ENCODE assay signal across 7 cellular contexts in genomic region chr5:175478384-175479124, GRCh38. TPM values are rescaled to one million over a fixed set of nuclear protein-coding genes. Genes with fewer than 3 reads are reported as not detected.
DNase-seq lines count a peak whose midpoint lies in the region; ATAC-seq, FAIRE-seq and TF ChIP-seq lines count a peak whose summit lies in the region.

A gene with protein sequence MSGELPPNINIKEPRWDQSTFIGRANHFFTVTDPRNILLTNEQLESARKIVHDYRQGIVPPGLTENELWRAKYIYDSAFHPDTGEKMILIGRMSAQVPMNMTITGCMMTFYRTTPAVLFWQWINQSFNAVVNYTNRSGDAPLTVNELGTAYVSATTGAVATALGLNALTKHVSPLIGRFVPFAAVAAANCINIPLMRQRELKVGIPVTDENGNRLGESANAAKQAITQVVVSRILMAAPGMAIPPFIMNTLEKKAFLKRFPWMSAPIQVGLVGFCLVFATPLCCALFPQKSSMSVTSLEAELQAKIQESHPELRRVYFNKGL (plus strand): TSS chr5:175478560. CDS start chr5:175492104, 13,544 bp downstream.

- H4K20me1 ChIP-seq in K562 (replicated peaks; ENCODE audit: control insufficient read depth, insufficient read depth, low read length): peaks cover 16% of the 10 kb centered on the region

- POLR2A ChIA-PET in K562 (lab: Yijun Ruan, JAX): interaction anchor here (0.6 to 4.2 kb wide), 6 partner anchors 9 to 211 kb away, joined by 3 to 24 read pairs (median 4); no protein-coding TSS in a partner anchor

- peak; percentile 63; the same call in 1 of the 2 replicates for TF ChIP-seq POLR2A in K562 (conservative IDR thresholded peaks at IDR 0.05)

- TF ChIP-seq CTCF in K562 (IDR thresholded peaks at IDR 0.05 in 2 of 3, conservative IDR thresholded peaks at IDR 0.05 in 1 of 3; ENCODE audit: insufficient read depth in 2 of 3, low read depth in 1 of 3, low read length in 3 of 3): 0 out of 6 replicates have a peak, but pooled peaks of 1 of the 3 experiments have one; percentile 0

- peaks cover 9 to 18% of the 10 kb centered on the region in 2 experiments; a peak in 4 of 5 replicates for H3K4me1 ChIP-seq in K562 (replicated peaks in 1 of 2; ENCODE audit: control insufficient read depth in 2 of 2, insufficient read depth in 2 of 2, low read length in 2 of 2)

- BruUV-seq in K562 (replicated peaks; lab: Mats Ljungman, UMichigan): no TSS peak

- H3K9me1 ChIP-seq in K562 (ENCODE audit: control insufficient read depth, insufficient read depth, low read length): no peaks in the 10 kb centered on the region

- ATAC-seq in GM18498 (IDR thresholded peaks at IDR 0.05; ENCODE audit: unreplicated experiment) (peak; percentile 90), HG02610 (IDR thresholded peaks at IDR 0.05; ENCODE audit: unreplicated experiment) (peak; percentile 84), K562 (peak; percentile 89)

- H3K27me3 ChIP-seq in K562 (ENCODE audit: control insufficient read depth in 2 of 2, insufficient read depth in 2 of 2, low read length in 2 of 2): peaks cover 24% of the 10 kb centered on the region in 2 experiments

- H3K4me3 ChIP-seq in K562 (peak within 1 kb of the TSS; percentile 88), iPS-11a (ENCODE audit: low read depth, low read length) (peak within 1 kb of the TSS; percentile 87), skeletal muscle cell (ENCODE audit: low read depth, low read length) (peak within 1 kb of the TSS; percentile 83)

- no peak for TF ChIP-seq EP300 in K562 (IDR thresholded peaks at IDR 0.05; ENCODE audit: low read length)

- 0% methylated on average over 50 of the region's 94 CpGs for WGBS in K562 (ENCODE audit: insufficient coverage, low coverage, missing lambda C conversion rate)

- peaks cover 32% of the 10 kb centered on the region for H3K36me3 ChIP-seq in K562 (ENCODE audit: control insufficient read depth, insufficient read depth, low read length)

- CTCF ChIA-PET in K562 (lab: Yijun Ruan, JAX; ENCODE audit: low intra/inter-chr PET ratio): no interaction called here

- H3K4me2 ChIP-seq in K562 (ENCODE audit: insufficient read depth, low read length): peak within 1 kb of the TSS; percentile 99

- H3K9ac ChIP-seq in K562 (ENCODE audit: insufficient read depth in 1 of 2, low read depth in 2 of 2, low read length in 2 of 2): peak within 1 kb of the TSS; percentile 98

- intact Hi-C loops in K562 (cut with micrococcal nuclease): no loop called here

- H3K9me3 ChIP-seq in K562 (replicated peaks; ENCODE audit: control insufficient read depth, insufficient read depth, low read depth, low read length): no peaks in the 10 kb centered on the region

- H3K27ac ChIP-seq in K562 (ENCODE audit: extremely low read depth, low read depth, low read length): peak within 1 kb of the TSS; percentile 93

- H3K79me2 ChIP-seq in K562 (ENCODE audit: control insufficient read depth, insufficient read depth, low read length): peaks cover 52% of the 10 kb centered on the region

- TF ChIP-seq RAD21 in K562 (CRISPR knock-in tag; conservative IDR thresholded peaks at IDR 0.05 in 1 of 2, IDR thresholded peaks at IDR 0.05 in 1 of 2): no peak

- in situ Hi-C loops in K562 (cut with MboI): no loop called here

- no peak for FAIRE-seq in K562 (lab: Jason Lieb, UNC)

- DNase-seq in NCI-H1105 treated with DMSO at 0.1 percent for 48 hours (lab: John Stamatoyannopoulos, UW) (peak; percentile 61), T1000 (lab: John Stamatoyannopoulos, UW) (peak; percentile 42), K562 (ENCODE audit: extremely low read depth in 1 of 4, low spot score in 3 of 4) (peak; percentile 88 to 97 (median 96)), skeletal muscle cell (ENCODE audit: low read depth) (peak; percentile 26)

- H2AFZ ChIP-seq in K562 (ENCODE audit: low read depth, low read length): peak within 1 kb of the TSS; percentile 86

TF ChIP-seq in K562, 482 proteins besides CTCF, POLR2A, EP300 and RAD21 (continues in another document):
- peak; percentile 70; the same call in 1 of the 2 replicates for TF ChIP-seq ZNF583 (CRISPR knock-in tag; IDR thresholded peaks at IDR 0.05)
- no peak for TF ChIP-seq ARID1B (IDR thresholded peaks at IDR 0.05)
- TF ChIP-seq PCBP2 (IDR thresholded peaks at IDR 0.05; ENCODE audit: low read depth, low read length, poor library complexity, severe bottlenecking): no peak
- TF ChIP-seq TBP (optimal IDR thresholded peaks at IDR 0.05; ENCODE audit: low read depth, low read length): peak; percentile 63
- TF ChIP-seq E2F3 (CRISPR knock-in tag; IDR thresholded peaks at IDR 0.05): peak; percentile 88
- TF ChIP-seq, protein P1, sequence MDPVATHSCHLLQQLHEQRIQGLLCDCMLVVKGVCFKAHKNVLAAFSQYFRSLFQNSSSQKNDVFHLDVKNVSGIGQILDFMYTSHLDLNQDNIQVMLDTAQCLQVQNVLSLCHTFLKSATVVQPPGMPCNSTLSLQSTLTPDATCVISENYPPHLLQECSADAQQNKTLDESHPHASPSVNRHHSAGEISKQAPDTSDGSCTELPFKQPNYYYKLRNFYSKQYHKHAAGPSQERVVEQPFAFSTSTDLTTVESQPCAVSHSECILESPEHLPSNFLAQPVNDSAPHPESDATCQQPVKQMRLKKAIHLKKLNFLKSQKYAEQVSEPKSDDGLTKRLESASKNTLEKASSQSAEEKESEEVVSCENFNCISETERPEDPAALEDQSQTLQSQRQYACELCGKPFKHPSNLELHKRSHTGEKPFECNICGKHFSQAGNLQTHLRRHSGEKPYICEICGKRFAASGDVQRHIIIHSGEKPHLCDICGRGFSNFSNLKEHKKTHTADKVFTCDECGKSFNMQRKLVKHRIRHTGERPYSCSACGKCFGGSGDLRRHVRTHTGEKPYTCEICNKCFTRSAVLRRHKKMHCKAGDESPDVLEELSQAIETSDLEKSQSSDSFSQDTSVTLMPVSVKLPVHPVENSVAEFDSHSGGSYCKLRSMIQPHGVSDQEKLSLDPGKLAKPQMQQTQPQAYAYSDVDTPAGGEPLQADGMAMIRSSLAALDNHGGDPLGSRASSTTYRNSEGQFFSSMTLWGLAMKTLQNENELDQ (CRISPR knock-in tag; IDR thresholded peaks at IDR 0.05; ENCODE audit: borderline replicate concordance): no peak
- TF ChIP-seq MCM3 (IDR thresholded peaks at IDR 0.05): no peak
- TF ChIP-seq HIVEP1 (CRISPR knock-in tag; IDR thresholded peaks at IDR 0.05): no peak
- TF ChIP-seq CREB3L1 (IDR thresholded peaks at IDR 0.05; ENCODE audit: borderline replicate concordance, low read depth): peak; percentile 77; the same call in 1 of the 2 replicates
- TF ChIP-seq RFX5 (IDR thresholded peaks at IDR 0.05; ENCODE audit: low read depth, low read length): no peak
- TF ChIP-seq, protein P2, sequence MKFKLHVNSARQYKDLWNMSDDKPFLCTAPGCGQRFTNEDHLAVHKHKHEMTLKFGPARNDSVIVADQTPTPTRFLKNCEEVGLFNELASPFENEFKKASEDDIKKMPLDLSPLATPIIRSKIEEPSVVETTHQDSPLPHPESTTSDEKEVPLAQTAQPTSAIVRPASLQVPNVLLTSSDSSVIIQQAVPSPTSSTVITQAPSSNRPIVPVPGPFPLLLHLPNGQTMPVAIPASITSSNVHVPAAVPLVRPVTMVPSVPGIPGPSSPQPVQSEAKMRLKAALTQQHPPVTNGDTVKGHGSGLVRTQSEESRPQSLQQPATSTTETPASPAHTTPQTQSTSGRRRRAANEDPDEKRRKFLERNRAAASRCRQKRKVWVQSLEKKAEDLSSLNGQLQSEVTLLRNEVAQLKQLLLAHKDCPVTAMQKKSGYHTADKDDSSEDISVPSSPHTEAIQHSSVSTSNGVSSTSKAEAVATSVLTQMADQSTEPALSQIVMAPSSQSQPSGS (CRISPR knock-in tag; IDR thresholded peaks at IDR 0.05): no peak
- TF ChIP-seq DNMT1 (IDR thresholded peaks at IDR 0.05): no peak
- no peak for TF ChIP-seq KDM1A (IDR thresholded peaks at IDR 0.05)
- TF ChIP-seq FOXJ2 (tag; IDR thresholded peaks at IDR 0.05): 0 out of 2 replicates have a peak, but pooled peaks have one; percentile 52
- no peak for TF ChIP-seq HNRNPUL1 (IDR thresholded peaks at IDR 0.05; ENCODE audit: low read length)
- peak; percentile 93; the same call in 1 of the 2 replicates for TF ChIP-seq RB1 (IDR thresholded peaks at IDR 0.05; ENCODE audit: low read depth)
- TF ChIP-seq SMARCE1 (IDR thresholded peaks at IDR 0.05): no peak

RNA-seq across cellular contexts. Expression of the gene that starts here (rescaled TPM):
- total RNA-seq in K562 (2011; cell fraction: chromatin; rRNA removed; ENCODE audit: low replicate concordance): 132 and 237 TPM in 2 replicates
- 53.5 and 61.5 TPM in 2 replicates for total RNA-seq in K562 (2011; cell fraction: nucleolus; rRNA removed)
- total RNA-seq in K562 (2011; cell fraction: nucleoplasm; rRNA removed): 121 and 188 TPM in 2 replicates
- total RNA-seq in K562 (2014; rRNA removed) (109 and 113 TPM in 2 replicates), K562 (2014; rRNA removed; fragmentation: Illumina TruSeq; extraction: Trizol) (128 and 129 TPM in 2 replicates), K562 (2015; rRNA removed; fragmentation: Illumina TruSeq; extraction: Trizol) (112 and 113 TPM in 2 replicates), K562 (2021) (141 and 147 TPM in 2 replicates)
- polyA plus RNA-seq in K562 (2011; rRNA removed) (227 and 261 TPM in 2 replicates), K562 (2014; fragmentation: Illumina TruSeq; extraction: Trizol) (190 and 197 TPM in 2 replicates), K562 (2014; fragmentation: Nextera tagmentation; extraction: Ambion mirVana) (10 to 100 TPM; 31.8 to 34.0 TPM), K562 (2014; rRNA removed) (83.1 and 101 TPM in 2 replicates)
- polyA plus RNA-seq in K562 (2011; cell fraction: cytosol; rRNA removed): 191 and 230 TPM in 2 replicates
- polyA plus RNA-seq in K562 (2011; cell fraction: nucleus; rRNA removed): 171 and 185 TPM in 2 replicates
- 80.2 and 143 TPM in 2 replicates for polyA plus RNA-seq in K562 (2012)
- 473 and 585 TPM in 2 replicates for polyA minus RNA-seq in K562 (2011; rRNA and poly(A)+ RNA removed)
- 144 and 181 TPM in 2 replicates for polyA minus RNA-seq in K562 (2011; cell fraction: cytosol; rRNA and poly(A)+ RNA removed)
- polyA minus RNA-seq in K562 (2011; cell fraction: nucleus; rRNA and poly(A)+ RNA removed): 52.8 and 105 TPM in 2 replicates

Comparison
In these comparisons a context has a peak if more than half of its experiments do, and no peak if none do; other contexts are left out.
1. Peak in every context shown above with its lines: DNase-seq, ATAC-seq, H3K4me3 ChIP-seq and H3K27ac ChIP-seq.
2. DNase-seq: peak in every context shown above with its lines; median percentile 96 in K562; 61 in NCI-H1105 treated with DMSO at 0.1 percent for 48 hours; 42 in T1000; 26 in skeletal muscle cell.